Comparison of ENCODE assay signal across 16 cellular contexts in the genomic region with DNA sequence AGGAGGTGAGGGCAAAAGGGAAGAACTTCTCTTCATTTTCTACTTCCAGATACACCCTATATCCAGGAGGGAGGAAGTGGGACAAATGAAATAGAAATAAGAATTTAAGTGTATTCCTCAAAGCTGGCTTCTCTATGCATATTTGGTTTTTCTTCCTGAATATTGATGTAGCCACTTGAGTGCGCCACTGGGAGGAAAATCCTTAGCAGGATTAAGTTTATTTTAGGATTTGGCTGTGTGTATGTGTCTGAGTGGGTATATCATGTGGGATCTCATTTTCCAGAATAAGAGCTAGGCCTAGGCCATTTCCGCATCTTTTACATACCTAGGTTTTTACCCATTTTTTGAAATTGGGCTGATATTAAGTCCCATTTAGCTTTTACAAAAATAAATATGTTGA. TPM values are rescaled to one million over a fixed set of nuclear protein-coding genes. Genes with fewer than 3 reads are reported as not detected.
DNase-seq lines count a peak whose midpoint lies in the region; ATAC-seq, FAIRE-seq and TF ChIP-seq lines count a peak whose summit lies in the region.
"Had no signal": no experiment of that assay in that cellular context is flagged by ENCODE, and none has a peak within 500 bp of the region (broad histone marks: within the 10 kb centered on the region; RNA-seq: fewer than 3 reads in every experiment).

No MANE protein-coding gene starts in this region.

- H3K9me3 Mint-ChIP-seq in immature natural killer cell = no peaks in the 10 kb centered on the region

- no peak for ATAC-seq in left colon
- ATAC-seq: gastrocnemius medialis; stimulated activated naive CD8-positive, alpha-beta T cell treated with anti-CD3 and anti-CD28 coated beads, Interleukin-15, Interleukin-2, amounts not matched to agents 100 U/mL and 50 U/mL, for 24 hours had no signal

- intact Hi-C loops in tibial artery (cut with DNase I; ENCODE audit: low total_unique reads) = loop anchor here (10.0 kb wide), 1 partner anchor 155 kb away; no protein-coding TSS in a partner anchor
- intact Hi-C loops in left colon (cut with DNase I, micrococcal nuclease) = no loop called here
- intact Hi-C loops in kidney (cut with DNase I) = loop anchor here (10.0 kb wide), 1 partner anchor 155 kb away; no protein-coding TSS in a partner anchor

- FAIRE-seq in kidney (lab: Jason Lieb, UNC) = no peak

- H3K27ac ChIP-seq in VCaP (no peak overlapping the region), tibial artery (peak overlapping the region; percentile 82 to 87), kidney (ENCODE audit: low read depth in 2 of 2, low read length in 2 of 2) (no peak overlapping the region)
- H3K27ac ChIP-seq: 22Rv1, HL-60 had no signal

- H3K36me3 ChIP-seq in tibial artery (peaks cover 0 to 9% (median 5%) of the 10 kb centered on the region in 3 donors), kidney (ENCODE audit: control insufficient read depth in 1 of 2, insufficient read depth in 2 of 2, low read length in 2 of 2) (no peaks in the 10 kb centered on the region)
- H3K36me3 ChIP-seq: gastrocnemius medialis had no signal

- TF ChIP-seq CTCF in VCaP (conservative IDR thresholded peaks at IDR 0.05) (peak; percentile 26), tibial artery (IDR thresholded peaks at IDR 0.05) (peak; percentile 40 to 49), kidney (IDR thresholded peaks at IDR 0.05; ENCODE audit: borderline replicate concordance, extremely low read depth, insufficient read depth) (no peak)

- H3K4me3 Mint-ChIP-seq in immature natural killer cell = no peak overlapping the region

- H3K36me3 Mint-ChIP-seq in immature natural killer cell = no peaks in the 10 kb centered on the region

- H3K27ac Mint-ChIP-seq in immature natural killer cell = no peak overlapping the region

- H3K27me3 Mint-ChIP-seq in immature natural killer cell (ENCODE audit: low read depth in 3 of 3) = peaks cover 3 to 6% (median 3%) of the 10 kb centered on the region in 3 donors

- DNase-seq in DMS 273 (lab: John Stamatoyannopoulos, UW; ENCODE audit: unreplicated experiment) (peak; percentile 34), DMS 273 treated with DMSO at 0.1 percent for 48 hours (lab: John Stamatoyannopoulos, UW) (no peak), fibroblast of peridontal ligament (ENCODE audit: extremely low read depth) (peak; percentile 63), tibial artery (no peak), immature natural killer cell (no peak), left colon (no peak), kidney (no peak)
- DNase-seq: activated CD8-positive, alpha-beta memory T cell treated with anti-CD3 and anti-CD28 coated beads for 24 hours; gastrocnemius medialis; NCI-H146; NCI-H510A; nucleus accumbens; stimulated activated naive CD8-positive, alpha-beta T cell treated with anti-CD3 and anti-CD28 coated beads, Interleukin-15, Interleukin-2, amounts not matched to agents 100 U/mL and 50 U/mL, for 24 hours had no signal

- H3K4me3 ChIP-seq in tibial artery (no peak overlapping the region), kidney (ENCODE audit: low read length in 2 of 2) (no peak overlapping the region)
- H3K4me3 ChIP-seq: gastrocnemius medialis had no signal

- no peaks in the 10 kb centered on the region for H3K4me1 Mint-ChIP-seq in immature natural killer cell

- no peak overlapping the region for H3K9ac ChIP-seq in kidney (ENCODE audit: low read length in 2 of 2)

- no peaks in the 10 kb centered on the region for H3K9me3 ChIP-seq in tibial artery
- H3K9me3 ChIP-seq in kidney (ENCODE audit: control insufficient read depth in 1 of 2, low read length in 2 of 2) = no peaks in the 10 kb centered on the region
- H3K9me3 ChIP-seq: gastrocnemius medialis had no signal

- H3K27me3 ChIP-seq in tibial artery = no peaks in the 10 kb centered on the region
- H3K27me3 ChIP-seq: gastrocnemius medialis had no signal

- H3K4me1 ChIP-seq in tibial artery (peaks cover 0 to 100% (median 76%) of the 10 kb centered on the region in 4 donors), kidney (ENCODE audit: control insufficient read depth in 1 of 2, insufficient read depth in 1 of 2, low read depth in 1 of 2, low read length in 2 of 2) (no peaks in the 10 kb centered on the region)

RNA-seq across cellular contexts. Expression of gene MAP1B, which starts 42.5 kb away (rescaled TPM):
- polyA plus RNA-seq in immature natural killer cell (under 1 TPM; 0.02 to 0.30 (median 0.15) TPM), kidney (ENCODE audit: insufficient read depth, low read depth, low replicate concordance) (3.6 TPM)
- total RNA-seq in left colon (10 to 100 TPM in 1 of 2 donors, 1 to 10 TPM in 1; 6.4 to 17.1 TPM), kidney (57.0 TPM)

Comparison
In these comparisons a context has a peak if more than half of its experiments do, and no peak if none do; other contexts are left out.
1. DNase-seq: peak in DMS 273 (single experiment) and fibroblast of peridontal ligament (single experiment); none in DMS 273 treated with DMSO at 0.1 percent for 48 hours (single experiment), tibial artery (0 of 2), immature natural killer cell (0 of 3), left colon (0 of 2) and kidney (single experiment).
2. H3K27ac ChIP-seq: peak in tibial artery (2 of 2); none in VCaP (single experiment) and kidney (0 of 2).
3. intact Hi-C loops: an anchor here in tibial artery (10.0 kb wide) and kidney (10.0 kb wide); none called in left colon.